Comparison of ENCODE assay signal across 24 cellular contexts in the genomic region with DNA sequence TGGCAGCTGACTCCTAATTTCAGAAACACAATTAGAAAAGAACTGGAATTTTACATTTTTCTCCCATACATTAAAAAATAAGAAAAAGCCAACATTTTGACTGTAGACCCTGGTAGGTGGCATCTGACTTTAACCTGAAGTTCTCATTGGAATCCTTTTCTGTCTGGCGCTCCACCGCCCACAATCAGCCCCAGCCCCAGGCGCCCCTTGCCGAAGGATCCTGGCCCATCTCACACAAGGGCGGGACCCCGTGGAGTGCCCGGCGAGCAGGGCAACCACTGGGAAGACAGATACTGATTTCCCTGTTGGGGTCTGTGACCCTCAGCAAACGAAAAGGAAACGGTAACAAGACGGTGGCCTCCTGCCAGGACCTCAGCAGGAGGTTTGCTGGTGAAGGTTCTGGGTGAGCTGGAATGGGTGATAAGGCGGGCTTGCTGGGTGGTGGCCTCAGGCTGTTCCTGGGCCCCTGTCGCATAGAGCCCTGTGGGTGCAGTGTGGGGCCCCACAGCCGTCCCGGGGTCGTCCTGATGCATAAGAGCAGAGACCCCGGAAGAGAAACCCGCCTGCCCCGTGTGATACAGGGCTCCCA. TPM values are rescaled to one million over a fixed set of nuclear protein-coding genes. Genes with fewer than 3 reads are reported as not detected.
"Had no signal": no experiment of that assay in that cellular context is flagged by ENCODE, and none has a peak within 500 bp of the region (broad histone marks: within the 10 kb centered on the region; RNA-seq: fewer than 3 reads in every experiment).

No MANE protein-coding gene starts in this region.

- DNase-seq: activated CD4-positive, alpha-beta memory T cell treated with anti-CD3 and anti-CD28 coated beads for 36 hours; activated CD4-positive, alpha-beta T cell treated with anti-CD3 and anti-CD28 coated beads, Interleukin-2, amount 10 ng/mL, durations not matched to agents 24 days and 14 days; activated CD4-positive, CD25-positive, alpha-beta regulatory T cell treated with anti-CD3 and anti-CD28 coated beads, Interleukin-2, amount 50 U/mL, for 72 hours; activated naive CD4-positive, alpha-beta T cell treated with Interleukin-2 at 50 U/mL for 16 hours; activated T-cell treated with anti-CD3 and anti-CD28 coated beads, Interleukin-2, amount 50 U/mL, for 48 hours; anterior cingulate cortex; colonic mucosa; effector CD8-positive, alpha-beta T cell; hippocampal formation; left cardiac atrium; naive B cell; nephron progenitor cell; ovary; right lobe of liver; stimulated activated CD4-positive, alpha-beta T cell treated with anti-CD3 and anti-CD28 coated beads, Interleukin-2, amount 100 ng/mL, for 48 hours; stimulated activated naive CD4-positive, alpha-beta T cell treated with Interleukin-2 at 50 U/mL for 16 hours; T-helper 1 cell; testis; transverse colon; WERI-Rb-1 had no signal

- H3K27ac ChIP-seq: colonic mucosa, gastroesophageal sphincter, neutrophil, ovary, right lobe of liver, testis, transverse colon, WERI-Rb-1 had no signal

- ATAC-seq: gastroesophageal sphincter, left cardiac atrium, right lobe of liver had no signal

- H3K4me3 ChIP-seq: colonic mucosa, gastroesophageal sphincter, ovary, right lobe of liver, testis, transverse colon had no signal

- H3K27me3 ChIP-seq: colonic mucosa, gastroesophageal sphincter, neutrophil, ovary, right lobe of liver, testis, transverse colon had no signal

- H3K4me1 ChIP-seq: colonic mucosa, right lobe of liver had no signal

- H3K9me3 ChIP-seq: colonic mucosa, gastroesophageal sphincter, neutrophil, ovary, right lobe of liver, testis, transverse colon had no signal

- H3K36me3 ChIP-seq: colonic mucosa, ovary, transverse colon had no signal

- FAIRE-seq: keratinocyte had no signal

RNA-seq across cellular contexts. Expression of a gene that starts 56.5 kb away (rescaled TPM):
- total RNA-seq: fibroblast of lung, left cardiac atrium had no signal
- polyA plus RNA-seq: fibroblast of lung had no signal
